In genomic region chr7:37729160-37729559, GRCh38 we compare ENCODE assay signal across 32 cellular contexts. TPM values are rescaled to one million over a fixed set of nuclear protein-coding genes. Genes with fewer than 3 reads are reported as not detected.
DNase-seq lines count a peak whose midpoint lies in the region; ATAC-seq and TF ChIP-seq lines count a peak whose summit lies in the region.
"Had no signal": no experiment of that assay in that cellular context is flagged by ENCODE, and none has a peak within 500 bp of the region (broad histone marks: within the 10 kb centered on the region; RNA-seq: fewer than 3 reads in every experiment).

No MANE protein-coding gene starts in this region.

- BruUV-seq in MCF 10A (replicated peaks; lab: Mats Ljungman, UMichigan), result TSS peak; percentile 59

- ATAC-seq in natural killer cell (no peak), upper lobe of left lung (ENCODE audit: low FRiP score in 2 of 2) (no peak), T-cell (replicated peaks in 1 of 4) (no peak)

- H3K9me3 ChIP-seq in breast epithelium (no peaks in the 10 kb centered on the region), upper lobe of left lung (no peaks in the 10 kb centered on the region), transverse colon (no peaks in the 10 kb centered on the region)
- H3K9me3 ChIP-seq: tibial nerve had no signal

- H3K27me3 ChIP-seq in breast epithelium (no peaks in the 10 kb centered on the region), upper lobe of left lung (no peaks in the 10 kb centered on the region), transverse colon (no peaks in the 10 kb centered on the region)
- H3K27me3 ChIP-seq: brain microvascular endothelial cell, neural progenitor cell, tibial nerve had no signal

- in situ Hi-C loops in transverse colon (cut with MboI; ENCODE audit: low pct_ligation_motif_present in 1 of 4, low pct_unique_long_range_greater_than_20kb in 1 of 4, low sequenced_read_pairs in 3 of 4), result no loop called here

- H3K36me3 ChIP-seq in breast epithelium (no peaks in the 10 kb centered on the region), upper lobe of left lung (no peaks in the 10 kb centered on the region), transverse colon (no peaks in the 10 kb centered on the region)
- H3K36me3 ChIP-seq: brain microvascular endothelial cell, neural progenitor cell, tibial nerve had no signal

- DNase-seq in MCF 10A (ENCODE audit: unreplicated experiment) (no peak), breast epithelium (ENCODE audit: low spot score in 2 of 2) (no peak), coronary artery (ENCODE audit: low spot score) (no peak), natural killer cell (no peak), upper lobe of left lung (no peak), putamen (ENCODE audit: low spot score) (no peak), T-cell (no peak), transverse colon (no peak)
- DNase-seq: activated CD4-positive, alpha-beta T cell treated with anti-CD3 and anti-CD28 coated beads, Interleukin-2, amount 50 U/mL, for 48 hours; activated CD4-positive, CD25-positive, alpha-beta regulatory T cell; activated CD8-positive, alpha-beta memory T cell treated with anti-CD3 and anti-CD28 coated beads, Interleukin-2, amount 50 U/mL, for 48 hours; brain microvascular endothelial cell; dermis blood vessel endothelial cell; DND-41; H7; hippocampal formation; KBM-7; NCI-H1694 treated with DMSO at 0.1 percent for 48 hours; NCI-H2171 treated with DMSO at 0.1 percent for 48 hours; NCI-H526; RPMI8226; stimulated activated naive CD4-positive, alpha-beta T cell had no signal

- H3K4me1 Mint-ChIP-seq in MCF 10A (ENCODE audit: insufficient read depth, unreplicated experiment), result peaks cover 42% of the 10 kb centered on the region
- H3K4me1 Mint-ChIP-seq in natural killer cell, result peaks cover 68 to 69% of the 10 kb centered on the region in 2 donors
- peaks cover 6 to 10% (median 8%) of the 10 kb centered on the region in 3 donors for H3K4me1 Mint-ChIP-seq in T-cell
- H3K4me1 Mint-ChIP-seq: neural progenitor cell had no signal

- intact Hi-C loops in MCF 10A (cut with micrococcal nuclease) (no loop called here), breast epithelium (cut with DNase I; ENCODE audit: low total_unique reads) (no loop called here), natural killer cell (cut with micrococcal nuclease) (loop anchor here (10.0 kb wide), 1 partner anchor 54 kb away; no protein-coding TSS in a partner anchor), transverse colon (cut with DNase I; ENCODE audit: low total_unique reads) (no loop called here)

- H3K4me1 ChIP-seq in breast epithelium, result no peaks in the 10 kb centered on the region
- peaks cover 7 to 17% (median 11%) of the 10 kb centered on the region in 4 donors for H3K4me1 ChIP-seq in upper lobe of left lung
- H3K4me1 ChIP-seq in transverse colon, result no peaks in the 10 kb centered on the region
- H3K4me1 ChIP-seq: neural progenitor cell had no signal

- TF ChIP-seq CTCF in MCF 10A (IDR thresholded peaks at IDR 0.05; ENCODE audit: unreplicated experiment) (no peak), breast epithelium (IDR thresholded peaks at IDR 0.05) (no peak), coronary artery (IDR thresholded peaks at IDR 0.05) (no peak), natural killer cell (IDR thresholded peaks at IDR 0.05) (no peak), upper lobe of left lung (IDR thresholded peaks at IDR 0.05) (no peak), transverse colon (IDR thresholded peaks at IDR 0.05) (no peak)

- H3K4me3 ChIP-seq in breast epithelium (no peak overlapping the region), coronary artery (no peak overlapping the region), upper lobe of left lung (no peak overlapping the region), transverse colon (no peak overlapping the region)
- H3K4me3 ChIP-seq: lung, neural progenitor cell, skin epidermis, tibial nerve had no signal

- TF ChIP-seq POLR2A in breast epithelium (IDR thresholded peaks at IDR 0.05), result no peak
- no peak for TF ChIP-seq POLR2A in upper lobe of left lung (IDR thresholded peaks at IDR 0.05)
- TF ChIP-seq POLR2A in transverse colon (IDR thresholded peaks at IDR 0.05), result no peak

- CTCF ChIA-PET in MCF 10A (lab: Yijun Ruan, JAX) (interaction anchor here (0.6 to 7.4 kb wide), 12 partner anchors 10 to 1864 kb away, joined by 3 to 97 read pairs (median 4); no protein-coding TSS in a partner anchor), T-cell (lab: Charles Lee) (interaction anchor here (0.6 kb wide), 2 partner anchors 10 to 11 kb away, joined by 3 to 4 read pairs; no protein-coding TSS in a partner anchor)

- peaks cover 12% of the 10 kb centered on the region for H3K36me3 Mint-ChIP-seq in MCF 10A (ENCODE audit: insufficient read depth, unreplicated experiment)
- peaks cover 7% of the 10 kb centered on the region for H3K36me3 Mint-ChIP-seq in natural killer cell
- H3K36me3 Mint-ChIP-seq in T-cell, result no peaks in the 10 kb centered on the region
- H3K36me3 Mint-ChIP-seq: neural progenitor cell had no signal

- peak overlapping the region; percentile 62 for H3K27ac Mint-ChIP-seq in MCF 10A (ENCODE audit: low read depth, unreplicated experiment)
- H3K27ac Mint-ChIP-seq in natural killer cell, result peak overlapping the region; percentile 47 to 81
- H3K27ac Mint-ChIP-seq in T-cell, result no peak overlapping the region
- H3K27ac Mint-ChIP-seq: activated T-helper 2 cell treated with anti-CD3 and anti-CD28 coated beads, Interferon-gamma antibody, Interleukin-2, Interleukin-4, amounts not matched to agents 10 μg/mL and 5 μg/mL and 100 μg/mL, durations not matched to agents 14 hours and 24 hours and 36 hours; neural progenitor cell; progenitor cell of endocrine pancreas had no signal

- POLR2A ChIA-PET in MCF 10A (lab: Yijun Ruan, JAX) (interaction anchor here (0.6 to 5.3 kb wide), 16 partner anchors 13 to 908 kb away, joined by 3 to 90 read pairs (median 5); partner anchors contain the start of gene GPR141), T-cell (lab: Charles Lee) (no interaction called here)

- H3K9me3 Mint-ChIP-seq in MCF 10A (ENCODE audit: unreplicated experiment) (no peaks in the 10 kb centered on the region), natural killer cell (no peaks in the 10 kb centered on the region), T-cell (no peaks in the 10 kb centered on the region)
- H3K9me3 Mint-ChIP-seq: activated T-helper 2 cell treated with anti-CD3 and anti-CD28 coated beads, Interferon-gamma antibody, Interleukin-2, Interleukin-4, amounts not matched to agents 10 μg/mL and 5 μg/mL and 100 μg/mL, durations not matched to agents 14 hours and 24 hours and 36 hours; neural progenitor cell had no signal

- TF ChIP-seq EP300 in upper lobe of left lung (IDR thresholded peaks at IDR 0.05), result no peak
- no peak for TF ChIP-seq EP300 in transverse colon (IDR thresholded peaks at IDR 0.05; ENCODE audit: low read depth)

- H3K27ac ChIP-seq in breast epithelium (peak overlapping the region in 1 of 2 donors; percentile 52), coronary artery (peak overlapping the region; percentile 35 to 62), upper lobe of left lung (peak overlapping the region in 3 of 4 donors; percentile 32 to 71 (median 68)), transverse colon (no peak overlapping the region)
- H3K27ac ChIP-seq: 22Rv1, brain microvascular endothelial cell, neural progenitor cell had no signal

- H3K4me3 Mint-ChIP-seq in MCF 10A (ENCODE audit: unreplicated experiment), result no peak overlapping the region
- H3K4me3 Mint-ChIP-seq in natural killer cell, result no peak overlapping the region
- no peak overlapping the region for H3K4me3 Mint-ChIP-seq in T-cell
- H3K4me3 Mint-ChIP-seq: neural progenitor cell had no signal

- H3K27me3 Mint-ChIP-seq in MCF 10A (ENCODE audit: insufficient read depth, unreplicated experiment) (no peaks in the 10 kb centered on the region), natural killer cell (ENCODE audit: low read depth in 2 of 2) (no peaks in the 10 kb centered on the region), T-cell (peaks cover 8 to 9% of the 10 kb centered on the region in 2 donors)
- H3K27me3 Mint-ChIP-seq: progenitor cell of endocrine pancreas had no signal

RNA-seq across cellular contexts. Expression of gene GPR141, which starts 45.6 kb away (rescaled TPM):
- total RNA-seq in MCF 10A (2022), result 2.4 and 2.8 TPM in 2 replicates
- total RNA-seq in breast epithelium, result under 1 TPM in 2 of 3 donors, not detected in 1; 0.64 to 0.88 TPM
- 10 to 100 TPM; 30.2 to 68.1 (median 55.2) TPM for total RNA-seq in natural killer cell
- 1 to 10 TPM in 5 of 6 donors, not detected in 1; 1.4 to 4.4 (median 3.9) TPM for total RNA-seq in upper lobe of left lung
- 1 to 10 TPM in 2 of 5 donors, under 1 TPM in 3; 0.25 to 6.3 (median 0.92) TPM for total RNA-seq in T-cell
- total RNA-seq in transverse colon, result not detected
- total RNA-seq: activated T-helper 2 cell treated with anti-CD3 and anti-CD28 coated beads, Interferon-gamma antibody, Interleukin-2, Interleukin-4, amounts not matched to agents 10 μg/mL and 5 μg/mL and 100 μg/mL, durations not matched to agents 14 hours and 24 hours and 36 hours; dermis blood vessel endothelial cell; endothelial cell of umbilical vein; fibroblast of villous mesenchyme; H7; HT-29 had no signal

Comparison
In these comparisons a context has a peak if more than half of its experiments do, and no peak if none do; other contexts are left out.
1. H3K27ac Mint-ChIP-seq: peak in MCF 10A (single experiment) and natural killer cell (2 of 2); none in T-cell (0 of 2).
2. H3K27ac ChIP-seq: peak in coronary artery (2 of 2) and upper lobe of left lung (3 of 4); none in transverse colon (0 of 4).